ENCODE assay signal across 17 cellular contexts in the genomic region with DNA sequence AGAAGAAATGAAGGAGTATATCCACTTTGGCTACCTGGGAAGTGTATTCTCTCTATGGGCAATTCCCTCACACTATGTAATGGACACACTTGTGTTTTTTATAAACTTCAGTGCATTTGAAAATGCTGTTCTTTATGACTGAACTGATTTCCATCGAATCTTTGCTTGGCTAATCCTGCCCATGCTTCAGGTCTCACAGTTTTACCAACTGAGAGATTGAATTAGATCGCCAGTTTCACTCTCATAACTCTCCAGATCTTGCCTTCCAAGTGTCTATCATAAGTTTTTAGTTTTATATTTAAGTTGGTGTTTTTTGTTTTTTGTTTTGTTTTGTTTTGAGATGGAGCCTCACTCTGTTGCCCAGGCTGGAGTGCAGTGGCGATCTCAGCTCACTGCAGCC.
DNase-seq lines count a peak whose midpoint lies in the region; ATAC-seq and TF ChIP-seq lines count a peak whose summit lies in the region.
"Had no signal": no experiment of that assay in that cellular context is flagged by ENCODE, and none has a peak within 500 bp of the region (broad histone marks: within the 10 kb centered on the region; RNA-seq: fewer than 3 reads in every experiment).

No MANE protein-coding gene starts in this region.

- peaks cover 0 to 7% of the 10 kb centered on the region in 2 donors for H3K36me3 Mint-ChIP-seq in CD4-positive, alpha-beta memory T cell
- H3K36me3 Mint-ChIP-seq in activated CD4-positive, alpha-beta memory T cell treated with anti-CD3 and anti-CD28 coated beads, Interleukin-2, amount 10 ng/mL, durations not matched to agents 7 days and 5 days (ENCODE audit: low read depth): peaks cover 5% of the 10 kb centered on the region
- peaks cover 0 to 8% (median 0%) of the 10 kb centered on the region in 5 donors for H3K36me3 Mint-ChIP-seq in naive thymus-derived CD4-positive, alpha-beta T cell

- POLR2A ChIA-PET in CD4-positive, alpha-beta memory T cell (lab: Charles Lee; ENCODE audit: partially characterized antibody): interaction anchor here (1.1 to 12.7 kb wide), 3 partner anchors 14 to 74 kb away, joined by 3 to 189 read pairs (median 7); no protein-coding TSS in a partner anchor
- POLR2A ChIA-PET in activated CD4-positive, alpha-beta memory T cell treated with anti-CD3 and anti-CD28 coated beads, Interleukin-2, amount 10 ng/mL, durations not matched to agents 7 days and 5 days (lab: Charles Lee): interaction anchor here (7.5 kb wide), 1 partner anchor 50 kb away, joined by 139 read pairs; no protein-coding TSS in a partner anchor
- POLR2A ChIA-PET in naive thymus-derived CD4-positive, alpha-beta T cell (lab: Charles Lee): interaction anchor here (0.6 to 12.1 kb wide), 3 partner anchors 12 to 74 kb away, joined by 3 to 198 read pairs (median 168); a partner anchor contains a TSS

- no peaks in the 10 kb centered on the region for H3K36me3 ChIP-seq in CD4-positive, alpha-beta memory T cell (ENCODE audit: insufficient read depth, low read length)
- no peaks in the 10 kb centered on the region for H3K36me3 ChIP-seq in naive thymus-derived CD4-positive, alpha-beta T cell (ENCODE audit: control insufficient read depth in 2 of 3, insufficient read depth in 3 of 3, low read length in 3 of 3)
- H3K36me3 ChIP-seq in right atrium auricular region: no peaks in the 10 kb centered on the region
- H3K36me3 ChIP-seq: BLaER1, pancreas, upper lobe of left lung had no signal

- peak overlapping the region; percentile 81 to 97 (median 88) for H3K27ac Mint-ChIP-seq in CD4-positive, alpha-beta memory T cell
- peak overlapping the region; percentile 82 for H3K27ac Mint-ChIP-seq in activated CD4-positive, alpha-beta memory T cell treated with anti-CD3 and anti-CD28 coated beads, Interleukin-2, amount 10 ng/mL, durations not matched to agents 7 days and 5 days
- H3K27ac Mint-ChIP-seq in naive thymus-derived CD4-positive, alpha-beta T cell: peak overlapping the region; percentile 76 to 100 (median 90)

- no peaks in the 10 kb centered on the region for H3K27me3 Mint-ChIP-seq in CD4-positive, alpha-beta memory T cell
- H3K27me3 Mint-ChIP-seq in activated CD4-positive, alpha-beta memory T cell treated with anti-CD3 and anti-CD28 coated beads, Interleukin-2, amount 10 ng/mL, durations not matched to agents 7 days and 5 days: no peaks in the 10 kb centered on the region
- no peaks in the 10 kb centered on the region for H3K27me3 Mint-ChIP-seq in naive thymus-derived CD4-positive, alpha-beta T cell

- peaks cover 82% of the 10 kb centered on the region for H3K4me1 ChIP-seq in CD4-positive, alpha-beta memory T cell (ENCODE audit: insufficient read depth, low read length)
- peaks cover 42 to 54% of the 10 kb centered on the region in 2 donors for H3K4me1 ChIP-seq in naive thymus-derived CD4-positive, alpha-beta T cell (ENCODE audit: control insufficient read depth in 2 of 2, insufficient read depth in 2 of 2, low read length in 2 of 2)
- peaks cover 0 to 10% of the 10 kb centered on the region in 2 donors for H3K4me1 ChIP-seq in right atrium auricular region
- H3K4me1 ChIP-seq: BLaER1 had no signal

- peak overlapping the region; percentile 84 for H3K27ac ChIP-seq in CD4-positive, alpha-beta memory T cell (ENCODE audit: low read depth, low read length)
- H3K27ac ChIP-seq in HL-60 (replicated peaks) (peak overlapping the region; percentile 91), right atrium auricular region (no peak overlapping the region)
- H3K27ac ChIP-seq in naive thymus-derived CD4-positive, alpha-beta T cell (ENCODE audit: low read depth, low read length): peak overlapping the region; percentile 84
- H3K27ac ChIP-seq: BLaER1, pancreas had no signal

- H3K9me3 ChIP-seq in CD4-positive, alpha-beta memory T cell (ENCODE audit: control insufficient read depth in 1 of 2, low read length in 2 of 2): no peaks in the 10 kb centered on the region
- H3K9me3 ChIP-seq in naive thymus-derived CD4-positive, alpha-beta T cell (ENCODE audit: control insufficient read depth in 2 of 3, low read length in 3 of 3): no peaks in the 10 kb centered on the region
- H3K9me3 ChIP-seq in right atrium auricular region: no peaks in the 10 kb centered on the region
- H3K9me3 ChIP-seq: BLaER1, pancreas, upper lobe of left lung had no signal

- no peak for TF ChIP-seq CTCF in HL-60 (IDR thresholded peaks at IDR 0.05; ENCODE audit: insufficient read depth, low read length)
- no peak for TF ChIP-seq CTCF in GM13976 (IDR thresholded peaks at IDR 0.05; ENCODE audit: borderline replicate concordance, control extremely low read depth, extremely low read depth, insufficient read depth, missing control alignments)
- TF ChIP-seq CTCF in right atrium auricular region (IDR thresholded peaks at IDR 0.05): no peak

- DNase-seq in CD4-positive, alpha-beta memory T cell: no peak
- DNase-seq in HL-60 (ENCODE audit: low read depth in 1 of 2, low spot score in 1 of 2) (no peak), GM13976 (ENCODE audit: low spot score) (no peak), COLO668 (lab: John Stamatoyannopoulos, UW; ENCODE audit: unreplicated experiment) (no peak), right atrium auricular region (ENCODE audit: low spot score) (no peak)
- no peak for DNase-seq in activated CD4-positive, alpha-beta memory T cell treated with anti-CD3 and anti-CD28 coated beads, Interleukin-2, amount 10 ng/mL, durations not matched to agents 7 days and 5 days
- no peak for DNase-seq in naive thymus-derived CD4-positive, alpha-beta T cell
- DNase-seq: DMS79 treated with DMSO at 0.1 percent for 48 hours, left cardiac atrium, NCI-H2029, NCI-H524, pancreas, small intestine had no signal

- peak overlapping the region; percentile 52 to 88 (median 70) for H3K4me3 Mint-ChIP-seq in CD4-positive, alpha-beta memory T cell
- peak overlapping the region; percentile 57 for H3K4me3 Mint-ChIP-seq in activated CD4-positive, alpha-beta memory T cell treated with anti-CD3 and anti-CD28 coated beads, Interleukin-2, amount 10 ng/mL, durations not matched to agents 7 days and 5 days
- H3K4me3 Mint-ChIP-seq in naive thymus-derived CD4-positive, alpha-beta T cell: peak overlapping the region; percentile 58 to 88 (median 71)

- CTCF ChIA-PET in CD4-positive, alpha-beta memory T cell (lab: Charles Lee; ENCODE audit: partially characterized antibody): no interaction called here
- CTCF ChIA-PET in activated CD4-positive, alpha-beta memory T cell treated with anti-CD3 and anti-CD28 coated beads, Interleukin-2, amount 10 ng/mL, durations not matched to agents 7 days and 5 days (lab: Charles Lee): interaction anchor here (1.2 kb wide), 1 partner anchor 49 kb away, joined by 3 read pairs; no protein-coding TSS in a partner anchor
- CTCF ChIA-PET in naive thymus-derived CD4-positive, alpha-beta T cell (lab: Charles Lee): interaction anchor here (0.9 kb wide), 1 partner anchor 10 kb away, joined by 3 read pairs; no protein-coding TSS in a partner anchor

- no peak for ATAC-seq in naive thymus-derived CD4-positive, alpha-beta T cell
- ATAC-seq in GM18520 (IDR thresholded peaks at IDR 0.05; ENCODE audit: unreplicated experiment): no peak
- ATAC-seq: left cardiac atrium, pancreas, SK-N-SH treated with all-trans-retinoic acid at 6 μM for 48 hours had no signal

- intact Hi-C loops in CD4-positive, alpha-beta memory T cell (cut with micrococcal nuclease): no loop called here
- intact Hi-C loops in naive thymus-derived CD4-positive, alpha-beta T cell (cut with micrococcal nuclease): loop anchor here (5.0 kb wide), 3 partner anchors 993 to 1593 kb away; a partner anchor contains a TSS

- H3K27me3 ChIP-seq in CD4-positive, alpha-beta memory T cell (ENCODE audit: insufficient read depth, low read length): no peaks in the 10 kb centered on the region
- H3K27me3 ChIP-seq in HL-60 (ENCODE audit: insufficient read depth, poor library complexity, severe bottlenecking) (no peaks in the 10 kb centered on the region), right atrium auricular region (no peaks in the 10 kb centered on the region)
- H3K27me3 ChIP-seq in naive thymus-derived CD4-positive, alpha-beta T cell (ENCODE audit: control insufficient read depth in 2 of 2, insufficient read depth in 2 of 2, low read length in 2 of 2): no peaks in the 10 kb centered on the region
- H3K27me3 ChIP-seq: pancreas, upper lobe of left lung had no signal

- no peak overlapping the region for H3K4me3 ChIP-seq in CD4-positive, alpha-beta memory T cell (ENCODE audit: low read length in 2 of 2)
- H3K4me3 ChIP-seq in HL-60 (replicated peaks; ENCODE audit: insufficient read depth, low read length) (no peak overlapping the region), right atrium auricular region (no peak overlapping the region)
- no peak overlapping the region for H3K4me3 ChIP-seq in naive thymus-derived CD4-positive, alpha-beta T cell (ENCODE audit: low read length)
- H3K4me3 ChIP-seq: BLaER1, pancreas, upper lobe of left lung had no signal

- H3K9me3 Mint-ChIP-seq in CD4-positive, alpha-beta memory T cell: no peaks in the 10 kb centered on the region
- H3K9me3 Mint-ChIP-seq in activated CD4-positive, alpha-beta memory T cell treated with anti-CD3 and anti-CD28 coated beads, Interleukin-2, amount 10 ng/mL, durations not matched to agents 7 days and 5 days: no peaks in the 10 kb centered on the region
- no peaks in the 10 kb centered on the region for H3K9me3 Mint-ChIP-seq in naive thymus-derived CD4-positive, alpha-beta T cell

- in situ Hi-C loops in GM13976 (cut with MboI; ENCODE audit: low sequenced_read_pairs, unreplicated experiment): no loop called here

- H3K4me1 Mint-ChIP-seq in CD4-positive, alpha-beta memory T cell: peaks cover 63 to 86% (median 74%) of the 10 kb centered on the region in 4 donors
- peaks cover 84% of the 10 kb centered on the region for H3K4me1 Mint-ChIP-seq in activated CD4-positive, alpha-beta memory T cell treated with anti-CD3 and anti-CD28 coated beads, Interleukin-2, amount 10 ng/mL, durations not matched to agents 7 days and 5 days
- peaks cover 50 to 91% (median 85%) of the 10 kb centered on the region in 7 donors for H3K4me1 Mint-ChIP-seq in naive thymus-derived CD4-positive, alpha-beta T cell

Comparison
In these comparisons a context has a peak if more than half of its experiments do, and no peak if none do; other contexts are left out.
1. H3K27ac ChIP-seq: peak in CD4-positive, alpha-beta memory T cell (single experiment), HL-60 (single experiment) and naive thymus-derived CD4-positive, alpha-beta T cell (single experiment); none in right atrium auricular region (0 of 2).
2. Peak in every context shown above with its lines, with median percentiles within 50 percentile points of each other: H3K27ac Mint-ChIP-seq and H3K4me3 Mint-ChIP-seq.